18 cellular contexts compared by ENCODE assay signal in genomic region chr10:119443970-119444660, GRCh38.
DNase-seq lines count a peak whose midpoint lies in the region; ATAC-seq and TF ChIP-seq lines count a peak whose summit lies in the region.
"Had no signal": no experiment of that assay in that cellular context is flagged by ENCODE, and none has a peak within 500 bp of the region (broad histone marks: within the 10 kb centered on the region; RNA-seq: fewer than 3 reads in every experiment).

No MANE protein-coding gene starts in this region.

- peak overlapping the region; percentile 87 for H3K4me2 ChIP-seq in BLaER1
- H3K4me2 ChIP-seq in DND-41 (ENCODE audit: insufficient read depth, low read length), result no peak overlapping the region
- no peak overlapping the region for H3K4me2 ChIP-seq in neural progenitor cell

- TF ChIP-seq CTCF in DND-41 (IDR thresholded peaks at IDR 0.05; ENCODE audit: borderline replicate concordance, extremely low read depth, low read length, poor library complexity, severe bottlenecking) (no peak), heart right ventricle (IDR thresholded peaks at IDR 0.05) (no peak), neural progenitor cell (IDR thresholded peaks at IDR 0.05) (no peak), stomach (IDR thresholded peaks at IDR 0.05) (no peak)

- no peak overlapping the region for H3K27ac ChIP-seq in BLaER1
- peak overlapping the region; percentile 61 for H3K27ac ChIP-seq in DND-41 (ENCODE audit: low read length)
- peak overlapping the region in 8 of 10 donors; percentile 1 to 68 (median 51) for H3K27ac ChIP-seq in heart right ventricle
- no peak overlapping the region for H3K27ac ChIP-seq in neural progenitor cell
- H3K27ac ChIP-seq in stomach, result peak overlapping the region in 2 of 5 donors; percentile 2 to 32
- H3K27ac ChIP-seq: SK-N-MC had no signal

- intact Hi-C loops in heart right ventricle (cut with DNase I), result loop anchor here in 6 of 10 donors (2.0 to 10.0 kb wide), 3 partner anchors 237 to 245 kb away; partner anchors contain the start of gene GRK5 (in 2 of the 6)
- intact Hi-C loops in stomach (cut with DNase I; ENCODE audit: low total_unique reads), result loop anchor here (10.0 kb wide), 1 partner anchor 239 kb away; the partner anchor contains the start of gene GRK5

- H3K36me3 Mint-ChIP-seq in neural progenitor cell, result no peaks in the 10 kb centered on the region

- H4K20me1 ChIP-seq in BLaER1, result peaks cover 30% of the 10 kb centered on the region
- peaks cover 3% of the 10 kb centered on the region; the same call in 1 of the 2 replicates for H4K20me1 ChIP-seq in DND-41 (ENCODE audit: insufficient read depth, low read length)
- no peaks in the 10 kb centered on the region for H4K20me1 ChIP-seq in neural progenitor cell (ENCODE audit: low read depth)

- H3K4me3 ChIP-seq in BLaER1 (no peak overlapping the region), DND-41 (ENCODE audit: low read depth in 1 of 2, low read length in 2 of 2) (no peak overlapping the region), heart right ventricle (no peak overlapping the region), neural progenitor cell (no peak overlapping the region), stomach (no peak overlapping the region)
- H3K4me3 ChIP-seq: GM12878, SK-N-MC had no signal

- no peaks in the 10 kb centered on the region for H3F3A ChIP-seq in neural progenitor cell (ENCODE audit: low read depth)

- ATAC-seq in DND-41 (ENCODE audit: insufficient read depth, low read depth) (no peak; the same call in 2 of the 3 replicates), heart right ventricle (no peak), HG02678 (IDR thresholded peaks at IDR 0.05; ENCODE audit: unreplicated experiment) (no peak)

- H3K4me1 ChIP-seq in BLaER1, result peaks cover 61% of the 10 kb centered on the region
- H3K4me1 ChIP-seq in DND-41 (ENCODE audit: insufficient read depth, low read length), result peaks cover 13% of the 10 kb centered on the region
- peaks cover 11 to 52% (median 29%) of the 10 kb centered on the region in 9 donors for H3K4me1 ChIP-seq in heart right ventricle
- H3K4me1 ChIP-seq in neural progenitor cell, result peaks cover 18% of the 10 kb centered on the region
- peaks cover 0 to 6% (median 3%) of the 10 kb centered on the region in 4 donors for H3K4me1 ChIP-seq in stomach

- no peak overlapping the region for H3K9ac ChIP-seq in BLaER1
- no peak overlapping the region for H3K9ac ChIP-seq in DND-41 (ENCODE audit: low read depth, low read length)
- no peak overlapping the region for H3K9ac ChIP-seq in neural progenitor cell

- no peaks in the 10 kb centered on the region for H3K79me2 ChIP-seq in DND-41 (ENCODE audit: insufficient read depth, low read length)
- no peaks in the 10 kb centered on the region for H3K79me2 ChIP-seq in neural progenitor cell (ENCODE audit: low read depth)

- DNase-seq in DND-41, result no peak
- no peak for DNase-seq in heart right ventricle
- DNase-seq in neural progenitor cell (ENCODE audit: low spot score), result no peak
- DNase-seq in cortex of kidney (lab: John Stamatoyannopoulos, UW), result no peak
- no peak for DNase-seq in stomach
- DNase-seq: COR-L47, DMS153, EL, H9, MV-4-11, NCI-H1694 treated with DMSO at 0.1 percent for 48 hours, NCI-H748 treated with DMSO at 0.1 percent for 48 hours, SHP77 had no signal

- peaks cover 10% of the 10 kb centered on the region for H3K27me3 Mint-ChIP-seq in neural progenitor cell (ENCODE audit: insufficient read depth, low read depth)

- H3K4me1 Mint-ChIP-seq in neural progenitor cell, result peaks cover 35% of the 10 kb centered on the region

- WGBS in heart right ventricle, 2 donors, result 94% methylated on average over 12 of the region's 12 CpGs
- WGBS in stomach, 5 donors, result 85 to 94% (median 88%) methylated on average over 10 to 12 of the region's 12 CpGs

- no peaks in the 10 kb centered on the region for H3K36me3 ChIP-seq in BLaER1
- H3K36me3 ChIP-seq in DND-41 (ENCODE audit: insufficient read depth, low read length), result peaks cover 19% of the 10 kb centered on the region
- H3K36me3 ChIP-seq in heart right ventricle, result peaks cover 0 to 73% (median 9%) of the 10 kb centered on the region in 9 donors
- H3K36me3 ChIP-seq in neural progenitor cell, result no peaks in the 10 kb centered on the region
- peaks cover 8 to 80% (median 76%) of the 10 kb centered on the region in 4 donors for H3K36me3 ChIP-seq in stomach

- no peak for TF ChIP-seq EP300 in stomach (IDR thresholded peaks at IDR 0.05)

- no peak overlapping the region for H3K4me3 Mint-ChIP-seq in neural progenitor cell
- H3K4me3 Mint-ChIP-seq: CD14-positive monocyte, H9 had no signal

- peak overlapping the region; percentile 37 for H3K27ac Mint-ChIP-seq in neural progenitor cell
- H3K27ac Mint-ChIP-seq: H9 had no signal

- H2AFZ ChIP-seq in DND-41 (ENCODE audit: low read depth, low read length) (no peak overlapping the region), neural progenitor cell (replicated peaks) (no peak overlapping the region)

- no peak for TF ChIP-seq POLR2A in stomach (IDR thresholded peaks at IDR 0.05)

- H3K9me3 Mint-ChIP-seq in neural progenitor cell, result peaks cover 2% of the 10 kb centered on the region

- H3K27me3 ChIP-seq in BLaER1 (no peaks in the 10 kb centered on the region), DND-41 (ENCODE audit: insufficient read depth, low read length, poor library complexity) (no peaks in the 10 kb centered on the region), heart right ventricle (no peaks in the 10 kb centered on the region), neural progenitor cell (no peaks in the 10 kb centered on the region), stomach (no peaks in the 10 kb centered on the region)

- H3K9me3 ChIP-seq in BLaER1 (no peaks in the 10 kb centered on the region), DND-41 (ENCODE audit: insufficient read depth, low read length, severe bottlenecking) (no peaks in the 10 kb centered on the region), heart right ventricle (no peaks in the 10 kb centered on the region), neural progenitor cell (ENCODE audit: low read depth) (no peaks in the 10 kb centered on the region), stomach (no peaks in the 10 kb centered on the region)

Comparison
In these comparisons a context has a peak if more than half of its experiments do, and no peak if none do; other contexts are left out.
1. H3K27ac ChIP-seq: peak in DND-41 (single experiment) and heart right ventricle (8 of 10); none in BLaER1 (single experiment) and neural progenitor cell (single experiment).